Comparison of ENCODE assay signal across 11 cellular contexts in the genomic region with DNA sequence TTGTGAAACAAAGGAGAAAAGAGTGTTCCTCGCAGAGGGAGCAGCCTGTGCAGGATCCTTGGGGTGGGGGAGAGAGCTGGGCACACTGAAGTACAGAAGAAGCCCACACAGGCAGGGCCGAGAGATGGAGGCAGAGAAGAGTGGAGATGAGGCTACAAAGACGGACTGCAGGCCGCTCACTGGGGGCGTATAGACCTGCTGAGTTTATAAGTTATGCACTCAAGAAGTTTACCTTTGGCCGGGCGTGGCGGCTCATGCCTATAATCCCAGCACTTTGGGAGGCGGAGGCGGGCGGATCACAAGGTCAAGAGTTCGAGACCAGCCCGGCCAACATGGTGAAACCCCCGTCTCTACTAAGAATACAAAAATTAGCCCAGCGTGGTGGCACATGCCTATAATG. TPM values are rescaled to one million over a fixed set of nuclear protein-coding genes. Genes with fewer than 3 reads are reported as not detected.
DNase-seq lines count a peak whose midpoint lies in the region; ATAC-seq, FAIRE-seq and TF ChIP-seq lines count a peak whose summit lies in the region.
"Not testable (repeated sequence)": the region's sequence is repeated elsewhere in the genome, so short reads cannot be mapped to it uniquely, and the experiment has no call there.
"Had no signal": no experiment of that assay in that cellular context is flagged by ENCODE, and none has a peak within 500 bp of the region (broad histone marks: within the 10 kb centered on the region; RNA-seq: fewer than 3 reads in every experiment).

No MANE protein-coding gene starts in this region.

- in situ Hi-C loops in GM23248 (cut with MboI); mammary epithelial cell (cut with MboI; ENCODE audit: low sequenced_read_pairs in 2 of 2): not testable (repeated sequence)

- not testable (repeated sequence) for BruUV-seq in mammary epithelial cell (replicated peaks; lab: Mats Ljungman, UMichigan)

- CTCF ChIA-PET in A549 (lab: Yijun Ruan, JAX): interaction anchor here (0.6 kb wide), 1 partner anchor 12 kb away, joined by 3 read pairs; no protein-coding TSS in a partner anchor
- CTCF ChIA-PET in mammary epithelial cell (lab: Charles Lee; ENCODE audit: low non-redundant PET): not testable (repeated sequence)

- TF ChIP-seq POLR2A in A549 (IDR thresholded peaks at IDR 0.05; ENCODE audit: low read length): not testable (repeated sequence)

- H3K9ac ChIP-seq in GM23248 (peak overlapping the region; percentile 86), mucosa of rectum (ENCODE audit: low read depth in 1 of 2, low read length in 2 of 2) (peak overlapping the region; percentile 57 to 77)
- H3K9ac ChIP-seq in OCI-LY3 (ENCODE audit: low read length); mammary epithelial cell (ENCODE audit: insufficient read depth, low read length): not testable (repeated sequence)

- H3K4me1 ChIP-seq in A549; esophagus (ENCODE audit: control insufficient read depth in 2 of 2, insufficient read depth in 2 of 2, low read length in 1 of 2); small intestine (ENCODE audit: control insufficient read depth in 2 of 2, insufficient read depth in 1 of 2, low read depth in 1 of 2, low read length in 1 of 2): not testable (repeated sequence)
- H3K4me1 ChIP-seq in GM23248 (ENCODE audit: insufficient read depth) (peaks cover 32% of the 10 kb centered on the region; the same call in 1 of the 2 replicates), OCI-LY3 (ENCODE audit: low read length) (peaks cover 53% of the 10 kb centered on the region), mammary epithelial cell (ENCODE audit: insufficient read depth, low read length) (peaks cover 22% of the 10 kb centered on the region), foreskin keratinocyte (peaks cover 12% of the 10 kb centered on the region), mucosa of rectum (ENCODE audit: control insufficient read depth in 2 of 2, insufficient read depth in 2 of 2, low read length in 2 of 2) (peaks cover 6 to 20% of the 10 kb centered on the region in 2 donors)

- not testable (repeated sequence) for DNase-seq in A549 (ENCODE audit: low read depth in 1 of 2, low spot score in 1 of 2); GM23248; mammary epithelial cell; foreskin keratinocyte
- DNase-seq in small intestine: peak; percentile 87

- not testable (repeated sequence) for TF ChIP-seq EP300 in A549 (IDR thresholded peaks at IDR 0.05)

- intact Hi-C loops in mammary epithelial cell (cut with micrococcal nuclease): loop anchor here (5.0 kb wide), 1 partner anchor 36 kb away; no protein-coding TSS in a partner anchor

- not testable (repeated sequence) for H3K9me3 ChIP-seq in A549; GM23248 (ENCODE audit: low read depth); OCI-LY3 (ENCODE audit: insufficient read depth, low read length); mammary epithelial cell (replicated peaks; ENCODE audit: insufficient read depth, low read length); esophagus (ENCODE audit: control insufficient read depth in 2 of 2, insufficient read depth in 1 of 2, low read depth in 1 of 2, low read length in 1 of 2); mucosa of rectum (ENCODE audit: control insufficient read depth in 2 of 2, low read length in 2 of 2); small intestine (ENCODE audit: control insufficient read depth, low read depth)

- not testable (repeated sequence) for TF ChIP-seq CTCF in A549 (IDR thresholded peaks at IDR 0.05); OCI-LY3 (IDR thresholded peaks at IDR 0.05; ENCODE audit: low read depth, low read length); mammary epithelial cell (conservative IDR thresholded peaks at IDR 0.05 in 1 of 2, IDR thresholded peaks at IDR 0.05 in 1 of 2; ENCODE audit: extremely low read depth in 1 of 2, insufficient read depth in 1 of 2, low read depth in 1 of 2, low read length in 2 of 2); foreskin keratinocyte (conservative IDR thresholded peaks at IDR 0.05)

- H2AFZ ChIP-seq in GM23248: peak overlapping the region; percentile 72
- H2AFZ ChIP-seq in OCI-LY3 (ENCODE audit: low read depth, low read length); mammary epithelial cell (ENCODE audit: low read depth, low read length): not testable (repeated sequence)

- peaks cover 53% of the 10 kb centered on the region for H3K79me2 ChIP-seq in GM23248 (ENCODE audit: insufficient read depth)
- not testable (repeated sequence) for H3K79me2 ChIP-seq in OCI-LY3 (ENCODE audit: low read length); mammary epithelial cell (ENCODE audit: insufficient read depth, low read length)

- not testable (repeated sequence) for TF ChIP-seq RAD21 in A549 (conservative IDR thresholded peaks at IDR 0.05 in 1 of 2, IDR thresholded peaks at IDR 0.05 in 1 of 2)

- not testable (repeated sequence) for ATAC-seq in A549, foreskin keratinocyte

- not testable (repeated sequence) for H4K20me1 ChIP-seq in GM23248 (ENCODE audit: insufficient read depth); OCI-LY3 (ENCODE audit: insufficient read depth, low read length); mammary epithelial cell (ENCODE audit: insufficient read depth, low read length)

- not testable (repeated sequence) for FAIRE-seq in A549 (lab: Jason Lieb, UNC); small intestine (lab: Jason Lieb, UNC)

- peak overlapping the region; percentile 9; the same call in 1 of the 3 replicates for H3K4me2 ChIP-seq in A549
- peak overlapping the region; percentile 98 for H3K4me2 ChIP-seq in GM23248 (ENCODE audit: unreplicated experiment)
- H3K4me2 ChIP-seq in OCI-LY3 (ENCODE audit: low read length): peak overlapping the region; percentile 2; the same call in 1 of the 2 replicates
- H3K4me2 ChIP-seq in mammary epithelial cell (ENCODE audit: insufficient read depth, low read depth, low read length): not testable (repeated sequence)

- H3K27me3 ChIP-seq in GM23248 (replicated peaks; ENCODE audit: insufficient read depth); OCI-LY3 (ENCODE audit: low read depth, low read length); mammary epithelial cell (ENCODE audit: insufficient read depth, low read length); esophagus (ENCODE audit: control insufficient read depth in 1 of 2, insufficient read depth in 2 of 2, low read length in 2 of 2); foreskin keratinocyte; mucosa of rectum (ENCODE audit: control insufficient read depth in 2 of 2, insufficient read depth in 2 of 2, low read length in 2 of 2); small intestine (ENCODE audit: control insufficient read depth in 2 of 2, insufficient read depth in 2 of 2, low read length in 2 of 2): not testable (repeated sequence)

- not testable (repeated sequence) for H3K36me3 ChIP-seq in GM23248 (ENCODE audit: low read depth); OCI-LY3 (replicated peaks; ENCODE audit: low read depth, low read length); mammary epithelial cell (ENCODE audit: insufficient read depth, low read length); esophagus (ENCODE audit: control insufficient read depth in 2 of 2, insufficient read depth in 2 of 2, low read length in 1 of 2); mucosa of rectum (ENCODE audit: control insufficient read depth in 2 of 2, insufficient read depth in 2 of 2, low read length in 2 of 2); small intestine (ENCODE audit: control insufficient read depth in 2 of 2, insufficient read depth in 2 of 2, low read length in 2 of 2)

- H3K4me3 ChIP-seq in A549; OCI-LY3 (ENCODE audit: low read length): not testable (repeated sequence)
- peak overlapping the region; percentile 91 for H3K4me3 ChIP-seq in GM23248
- peak overlapping the region in 1 of 3 experiments; percentile 17 for H3K4me3 ChIP-seq in mammary epithelial cell (replicated peaks in 1 of 3; ENCODE audit: insufficient read depth in 1 of 3, low read depth in 2 of 3, low read length in 3 of 3)
- H3K4me3 ChIP-seq in esophagus (ENCODE audit: low read depth in 1 of 2, low read length in 2 of 2): peak overlapping the region; percentile 3 to 35
- H3K4me3 ChIP-seq in mucosa of rectum (ENCODE audit: low read length in 2 of 2): peak overlapping the region; percentile 74 to 79
- H3K4me3 ChIP-seq in small intestine (ENCODE audit: low read depth in 1 of 2, low read length in 2 of 2): peak overlapping the region in 1 of 2 donors; percentile 43

- WGBS in A549 (ENCODE audit: missing lambda C conversion rate): 71% methylated on average over 14 of the region's 15 CpGs
- 82 to 86% methylated on average over 15 of the region's 15 CpGs for WGBS in GM23248 (ENCODE audit: low coverage in 1 of 2, low lambda C conversion rate in 2 of 2, missing lambda C conversion rate in 2 of 2), 2 experiments
- WGBS in mammary epithelial cell (ENCODE audit: low coverage, missing lambda C conversion rate): 94% methylated on average over 9 of the region's 15 CpGs
- 49 to 52% methylated on average over 15 of the region's 15 CpGs for WGBS in esophagus, 2 donors
- WGBS in small intestine, 3 donors: 21 to 54% (median 38%) methylated on average over 15 of the region's 15 CpGs

- POLR2A ChIA-PET in A549 (lab: Yijun Ruan, JAX): not testable (repeated sequence)

- not testable (repeated sequence) for H3K9me2 ChIP-seq in GM23248 (ENCODE audit: insufficient read depth)

- H3F3A ChIP-seq in GM23248 (ENCODE audit: insufficient read depth): not testable (repeated sequence)

- H3K27ac ChIP-seq in A549 (0 out of 6 replicates have a peak overlapping the region, but pooled peaks of 1 of the 2 experiments have one; percentile 21), GM23248 (peak overlapping the region; percentile 88), mammary epithelial cell (ENCODE audit: insufficient read depth, low read depth, low read length) (peak overlapping the region; percentile 71), esophagus (ENCODE audit: low read depth in 2 of 2, low read length in 1 of 2) (peak overlapping the region; percentile 62 to 90), foreskin keratinocyte (peak overlapping the region; percentile 72), mucosa of rectum (ENCODE audit: low read depth in 2 of 2, low read length in 2 of 2) (peak overlapping the region; percentile 91 to 94), small intestine (ENCODE audit: low read depth in 1 of 2, low read length in 1 of 2) (peak overlapping the region; percentile 21 to 75)
- not testable (repeated sequence) for H3K27ac ChIP-seq in OCI-LY3 (ENCODE audit: low read length)

- dilution Hi-C loops in mammary epithelial cell (cut with HindIII; ENCODE audit: low sequenced_read_pairs): not testable (repeated sequence)

RNA-seq across cellular contexts. Expression of a gene that starts 7.6 kb away (rescaled TPM):
- 0.21 and 0.25 TPM in 2 replicates for polyA plus RNA-seq in A549 (2011; rRNA removed)
- polyA plus RNA-seq in A549 (2012; cell fraction: cytosol; rRNA removed): 0.08 and 0.14 TPM in 2 replicates
- 0.08 and 0.27 TPM in 2 replicates for polyA plus RNA-seq in A549 (2012; cell fraction: nucleus; rRNA removed)
- polyA plus RNA-seq in A549 (2017; fragmentation: RNase III; extraction: RNeasy Plus Mini Kit Qiagen cat#74134 plus additional on column Dnase treatment): 0.16 to 0.28 TPM (median 0.22 TPM) in 3 replicates
- polyA minus RNA-seq in A549 (2011; rRNA and poly(A)+ RNA removed): 0.54 and 0.78 TPM in 2 replicates
- not detected in 2 replicates for total RNA-seq in GM23248 (2014; rRNA removed; shearing (Covaris generic))
- polyA plus RNA-seq in GM23248 (2016; fragmentation: Nextera tagmentation; extraction: Ambion mirVana): 0.48 and 0.51 TPM in 2 replicates
- not detected for total RNA-seq in mammary epithelial cell
- polyA plus RNA-seq in mammary epithelial cell: 0.15 TPM
- polyA minus RNA-seq in mammary epithelial cell: not detected
- polyA plus RNA-seq in esophagus: under 1 TPM; 0.05 to 0.14 TPM
- total RNA-seq in foreskin keratinocyte: 0.44 and 0.63 TPM in 2 replicates
- 0.40 and 0.72 TPM in 2 replicates for polyA plus RNA-seq in foreskin keratinocyte
- polyA plus RNA-seq in small intestine: not detected
- total RNA-seq: LHCN-M2, OCI-LY7 had no signal
- polyA plus RNA-seq: CD14-positive monocyte had no signal

RNA-seq across cellular contexts. Expression of a gene that starts 16.2 kb away (rescaled TPM):
- polyA plus RNA-seq in A549 (2011; rRNA removed): 0.05 and 0.06 TPM in 2 replicates
- polyA plus RNA-seq in A549 (2012; cell fraction: cytosol; rRNA removed): 0.26 and 0.34 TPM in 2 replicates
- 1.0 and 1.2 TPM in 2 replicates for polyA plus RNA-seq in A549 (2012; cell fraction: nucleus; rRNA removed)
- 0.49 to 0.54 TPM (median 0.50 TPM) in 3 replicates for polyA plus RNA-seq in A549 (2017; fragmentation: RNase III; extraction: RNeasy Plus Mini Kit Qiagen cat#74134 plus additional on column Dnase treatment)
- polyA minus RNA-seq in A549 (2011; rRNA and poly(A)+ RNA removed): 0.10 and 0.12 TPM in 2 replicates
- not detected in 2 replicates for total RNA-seq in GM23248 (2014; rRNA removed; shearing (Covaris generic))
- 0.13 TPM in 1 of 2 replicates, not detected in the other for polyA plus RNA-seq in GM23248 (2016; fragmentation: Nextera tagmentation; extraction: Ambion mirVana)
- total RNA-seq in mammary epithelial cell: 10 to 100 TPM in 1 of 2 donors, 1 to 10 TPM in 1; 1.2 to 21.9 TPM
- 8.3 TPM for polyA plus RNA-seq in mammary epithelial cell
- 19.1 TPM for polyA minus RNA-seq in mammary epithelial cell
- polyA plus RNA-seq in esophagus: 10 to 100 TPM in 1 of 2 donors, 1 to 10 TPM in 1; 7.4 to 16.1 TPM
- total RNA-seq in foreskin keratinocyte: 9.7 and 11.9 TPM in 2 replicates
- 9.3 and 11.8 TPM in 2 replicates for polyA plus RNA-seq in foreskin keratinocyte
- 10 to 100 TPM in 2 of 3 donors, 1 to 10 TPM in 1; 3.1 to 34.6 (median 18.1) TPM for polyA plus RNA-seq in small intestine
- total RNA-seq: LHCN-M2, OCI-LY7 had no signal
- polyA plus RNA-seq: CD14-positive monocyte had no signal

RNA-seq across cellular contexts. Expression of a gene that starts 36.3 kb away (rescaled TPM):
- polyA plus RNA-seq in A549 (2011; rRNA removed) (533 and 536 TPM in 2 replicates), A549 (2017; fragmentation: RNase III; extraction: RNeasy Plus Mini Kit Qiagen cat#74134 plus additional on column Dnase treatment) (781 to 811 TPM (median 806 TPM) in 3 replicates), GM23248 (2016; fragmentation: Nextera tagmentation; extraction: Ambion mirVana) (692 and 713 TPM in 2 replicates), mammary epithelial cell (748 TPM), esophagus (100 to 1,000 TPM; 309 to 366 TPM), foreskin keratinocyte (928 and 982 TPM in 2 replicates), small intestine (100 to 1,000 TPM; 384 to 472 (median 416) TPM)
- polyA plus RNA-seq in A549 (2012; cell fraction: cytosol; rRNA removed): 1,020 and 1,221 TPM in 2 replicates
- polyA plus RNA-seq in A549 (2012; cell fraction: nucleus; rRNA removed): 1,181 and 1,326 TPM in 2 replicates
- polyA minus RNA-seq in A549 (2011; rRNA and poly(A)+ RNA removed): 437 and 484 TPM in 2 replicates
- total RNA-seq in GM23248 (2014; rRNA removed; shearing (Covaris generic)): 360 and 400 TPM in 2 replicates
- total RNA-seq in mammary epithelial cell (100 to 1,000 TPM; 178 to 454 TPM), foreskin keratinocyte (462 and 520 TPM in 2 replicates)
- 594 TPM for polyA minus RNA-seq in mammary epithelial cell
